In the genomic region with DNA sequence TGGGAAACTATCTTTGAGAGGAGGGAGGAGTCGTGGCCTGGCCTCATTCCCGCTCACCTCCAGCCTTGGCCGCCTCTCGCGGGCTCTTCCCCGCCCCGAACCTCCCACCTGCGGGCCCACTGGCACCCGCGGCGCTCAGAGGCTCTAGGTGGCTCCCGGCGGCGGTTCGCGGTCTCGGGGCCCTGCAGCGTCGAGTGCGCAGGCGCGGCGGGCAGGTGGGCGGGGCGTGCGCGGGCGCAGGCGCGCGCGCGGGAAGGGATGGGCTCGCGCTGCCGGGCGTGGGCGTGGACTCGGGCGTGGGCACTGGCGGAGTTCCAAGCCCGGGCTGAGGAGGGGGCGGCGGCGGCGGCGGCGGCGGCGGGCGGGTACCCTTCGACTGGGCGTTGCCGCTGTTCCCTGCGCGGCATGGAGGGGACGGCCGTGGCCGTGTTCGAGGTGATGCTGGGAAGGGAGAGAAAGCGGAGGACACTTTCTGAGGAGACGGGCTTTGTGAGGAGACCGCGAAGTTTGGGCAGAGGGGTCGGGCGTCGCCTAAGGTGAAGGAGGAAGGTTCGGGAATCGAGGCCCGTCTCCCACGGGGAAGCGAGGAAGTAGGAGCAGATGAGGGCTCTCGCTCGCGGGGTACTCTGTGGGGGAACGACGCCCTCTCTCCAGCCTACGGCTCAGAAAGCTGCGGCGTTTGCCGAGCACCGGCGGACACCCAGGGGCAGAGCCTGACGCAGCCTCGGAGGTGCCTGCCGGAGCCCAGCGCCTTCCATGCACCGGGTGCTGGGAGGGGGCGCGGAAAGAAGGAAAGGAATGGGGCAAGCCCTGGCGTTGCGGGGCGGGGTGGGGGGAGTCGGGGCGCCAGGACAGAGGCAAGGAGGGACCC, we compare ENCODE assay signal across 1 cellular context.
TF ChIP-seq lines count a peak whose summit lies in the region.

No MANE protein-coding gene starts in this region.

TF ChIP-seq in IMR-90, 13 proteins besides CTCF, POLR2A, EP300 and RAD21:
- TF ChIP-seq, protein P1, sequence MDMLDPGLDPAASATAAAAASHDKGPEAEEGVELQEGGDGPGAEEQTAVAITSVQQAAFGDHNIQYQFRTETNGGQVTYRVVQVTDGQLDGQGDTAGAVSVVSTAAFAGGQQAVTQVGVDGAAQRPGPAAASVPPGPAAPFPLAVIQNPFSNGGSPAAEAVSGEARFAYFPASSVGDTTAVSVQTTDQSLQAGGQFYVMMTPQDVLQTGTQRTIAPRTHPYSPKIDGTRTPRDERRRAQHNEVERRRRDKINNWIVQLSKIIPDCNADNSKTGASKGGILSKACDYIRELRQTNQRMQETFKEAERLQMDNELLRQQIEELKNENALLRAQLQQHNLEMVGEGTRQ (IDR thresholded peaks at IDR 0.05; ENCODE audit: low read depth, low read length) = no peak
- TF ChIP-seq RFX5 (IDR thresholded peaks at IDR 0.05; ENCODE audit: low read depth, low read length) = no peak
- TF ChIP-seq, protein P2, sequence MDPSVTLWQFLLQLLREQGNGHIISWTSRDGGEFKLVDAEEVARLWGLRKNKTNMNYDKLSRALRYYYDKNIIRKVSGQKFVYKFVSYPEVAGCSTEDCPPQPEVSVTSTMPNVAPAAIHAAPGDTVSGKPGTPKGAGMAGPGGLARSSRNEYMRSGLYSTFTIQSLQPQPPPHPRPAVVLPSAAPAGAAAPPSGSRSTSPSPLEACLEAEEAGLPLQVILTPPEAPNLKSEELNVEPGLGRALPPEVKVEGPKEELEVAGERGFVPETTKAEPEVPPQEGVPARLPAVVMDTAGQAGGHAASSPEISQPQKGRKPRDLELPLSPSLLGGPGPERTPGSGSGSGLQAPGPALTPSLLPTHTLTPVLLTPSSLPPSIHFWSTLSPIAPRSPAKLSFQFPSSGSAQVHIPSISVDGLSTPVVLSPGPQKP (IDR thresholded peaks at IDR 0.05; ENCODE audit: borderline replicate concordance, low read depth, low read length) = no peak
- TF ChIP-seq NFE2L2 (IDR thresholded peaks at IDR 0.05; ENCODE audit: low read depth, low read length) = no peak
- TF ChIP-seq BHLHE40 (IDR thresholded peaks at IDR 0.05; ENCODE audit: low read depth, low read length) = no peak
- no peak for TF ChIP-seq RCOR1 (IDR thresholded peaks at IDR 0.05; ENCODE audit: insufficient replicate concordance, low read length)
- TF ChIP-seq CHD1 (IDR thresholded peaks at IDR 0.05; ENCODE audit: low read depth, low read length) = no peak
- TF ChIP-seq MXI1 (IDR thresholded peaks at IDR 0.05; ENCODE audit: borderline replicate concordance, low read depth, low read length) = 0 out of 2 replicates have a peak, but pooled peaks have one; percentile 42
- TF ChIP-seq SMC3 (IDR thresholded peaks at IDR 0.05; ENCODE audit: low read depth, low read length) = no peak
- TF ChIP-seq MAFK (IDR thresholded peaks at IDR 0.05; ENCODE audit: low read depth, low read length) = no peak
- no peak for TF ChIP-seq CEBPB (IDR thresholded peaks at IDR 0.05; ENCODE audit: low read depth, low read length)
- TF ChIP-seq MAZ (IDR thresholded peaks at IDR 0.05; ENCODE audit: borderline replicate concordance, low read depth, low read length) = peak; percentile 25; the same call in 1 of the 2 replicates
TF ChIP-seq in IMR-90: peak in this region for 2.
